Comparison of ENCODE assay signal across 20 cellular contexts in genomic region chr11:24861440-24861839, GRCh38.
A peak's percentile ranks its signal among the peaks of the same experiment; 100 is the strongest.
DNase-seq lines count a peak whose midpoint lies in the region; ATAC-seq and TF ChIP-seq lines count a peak whose summit lies in the region.
"Had no signal": no experiment of that assay in that cellular context is flagged by ENCODE, and none has a peak within 500 bp of the region (broad histone marks: within the 10 kb centered on the region; RNA-seq: fewer than 3 reads in every experiment).

No MANE protein-coding gene starts in this region.

- H3K9me1 ChIP-seq in IMR-90 (ENCODE audit: insufficient read depth, low read length) = no peaks in the 10 kb centered on the region

- H4K8ac ChIP-seq in IMR-90 (ENCODE audit: low read depth in 2 of 2, low read length in 2 of 2) = peak overlapping the region in 1 of 2 experiments; percentile 25; a peak in 1 of 4 replicates

- H2AK9ac ChIP-seq in IMR-90 (replicated peaks; ENCODE audit: low read depth, low read length, poor library complexity) = no peak overlapping the region

- no peak overlapping the region for H2BK5ac ChIP-seq in IMR-90 (ENCODE audit: low read depth, low read length, poor library complexity, severe bottlenecking)

- no CpG with 5 or more reads among the region's 6 CpGs for WGBS in IMR-90 (ENCODE audit: extremely low coverage in 2 of 2, insufficient read length in 1 of 2), 2 experiments
- WGBS in endodermal cell (ENCODE audit: insufficient coverage in 1 of 2, insufficient read length in 1 of 2), 2 experiments = 84 to 94% methylated on average over 6 of the region's 6 CpGs

- peaks cover 8% of the 10 kb centered on the region for H3K36me3 Mint-ChIP-seq in endodermal cell (ENCODE audit: low read depth)
- H3K36me3 Mint-ChIP-seq in neural progenitor cell = no peaks in the 10 kb centered on the region
- no peaks in the 10 kb centered on the region for H3K36me3 Mint-ChIP-seq in natural killer cell
- H3K36me3 Mint-ChIP-seq: CD4-positive, CD25-positive, alpha-beta regulatory T cell; CD8-positive, alpha-beta T cell had no signal

- no peak overlapping the region for H2BK15ac ChIP-seq in IMR-90 (ENCODE audit: low read depth, low read length)

- H3K9ac ChIP-seq in IMR-90 (ENCODE audit: low read depth, low read length) (no peak overlapping the region), endodermal cell (ENCODE audit: extremely low read depth, low read length, poor library complexity, severe bottlenecking) (no peak overlapping the region), neural progenitor cell (no peak overlapping the region)
- H3K9ac ChIP-seq: BLaER1 had no signal

- 0 out of 2 replicates have a peak overlapping the region, but pooled peaks have one; percentile 35 for H2BK20ac ChIP-seq in IMR-90 (ENCODE audit: low read depth, low read length)

- ATAC-seq in IMR-90 (ENCODE audit: low read depth) = no peak
- ATAC-seq in natural killer cell = no peak
- no peak for ATAC-seq in GM18517 (IDR thresholded peaks at IDR 0.05; ENCODE audit: unreplicated experiment)
- ATAC-seq: CD8-positive, alpha-beta T cell; HCT116 had no signal

- H3K79me1 ChIP-seq in IMR-90 (ENCODE audit: low read depth in 1 of 2, low read length in 2 of 2) = no peaks in the 10 kb centered on the region

- H4K20me1 ChIP-seq in IMR-90 (ENCODE audit: insufficient read depth, low read length) (no peaks in the 10 kb centered on the region), neural progenitor cell (ENCODE audit: low read depth) (no peaks in the 10 kb centered on the region)
- H4K20me1 ChIP-seq: BLaER1 had no signal

- no peaks in the 10 kb centered on the region for H3F3A ChIP-seq in neural progenitor cell (ENCODE audit: low read depth)

- dilution Hi-C loops in IMR-90 (cut with HindIII; ENCODE audit: low sequenced_read_pairs, unreplicated experiment) = no loop called here

- H3K9me3 Mint-ChIP-seq in endodermal cell (peaks cover 41% of the 10 kb centered on the region), neural progenitor cell (peaks cover 9% of the 10 kb centered on the region), natural killer cell (peaks cover 12 to 14% of the 10 kb centered on the region in 2 donors)

- BruUV-seq in IMR-90 (replicated peaks; lab: Mats Ljungman, UMichigan) = no TSS peak

- DNase-seq in DMS53 (lab: John Stamatoyannopoulos, UW) (peak; percentile 34), DMS53 treated with DMSO at 0.1 percent for 48 hours (lab: John Stamatoyannopoulos, UW; ENCODE audit: unreplicated experiment) (no peak), IMR-90 (no peak), endodermal cell (peak; percentile 63), neural progenitor cell (ENCODE audit: low spot score) (peak; percentile 13), natural killer cell (no peak), NCI-H128 (lab: John Stamatoyannopoulos, UW; ENCODE audit: unreplicated experiment) (no peak)
- DNase-seq: Caco-2; CD4-positive, CD25-positive, alpha-beta regulatory T cell; CD8-positive, alpha-beta T cell; DMS153; DMS79 treated with DMSO at 0.1 percent for 48 hours; H9; HFFc6 had no signal

- H4K91ac ChIP-seq in IMR-90 (ENCODE audit: insufficient read depth, low read depth, low read length) = peak overlapping the region; percentile 49; the same call in 1 of the 2 replicates

- H4K5ac ChIP-seq in IMR-90 (ENCODE audit: low read depth, low read length) = no peak overlapping the region

- H2AFZ ChIP-seq in IMR-90 (replicated peaks; ENCODE audit: low read length, poor library complexity) (no peak overlapping the region), neural progenitor cell (replicated peaks) (no peak overlapping the region)

- TF ChIP-seq POLR2A in IMR-90 (IDR thresholded peaks at IDR 0.05; ENCODE audit: low read depth, low read length) = no peak

- intact Hi-C loops in IMR-90 (cut with micrococcal nuclease) (no loop called here), natural killer cell (cut with micrococcal nuclease) (no loop called here)

- H3K4me1 ChIP-seq in IMR-90 (ENCODE audit: control insufficient read depth, insufficient read depth, low read length) = no peaks in the 10 kb centered on the region
- no peaks in the 10 kb centered on the region for H3K4me1 ChIP-seq in endodermal cell (ENCODE audit: control insufficient read depth, insufficient read depth, low read length)
- H3K4me1 ChIP-seq in neural progenitor cell = no peaks in the 10 kb centered on the region
- H3K4me1 ChIP-seq: Caco-2 had no signal

- no peak overlapping the region for H3K27ac Mint-ChIP-seq in endodermal cell
- H3K27ac Mint-ChIP-seq in neural progenitor cell = no peak overlapping the region
- H3K27ac Mint-ChIP-seq in natural killer cell = no peak overlapping the region
- H3K27ac Mint-ChIP-seq: B cell; CD4-positive, CD25-positive, alpha-beta regulatory T cell; CD8-positive, alpha-beta T cell; H9; HFFc6 had no signal

- H3K27me3 ChIP-seq in IMR-90 (ENCODE audit: control insufficient read depth, insufficient read depth, low read length) = no peaks in the 10 kb centered on the region
- H3K27me3 ChIP-seq in endodermal cell (ENCODE audit: control insufficient read depth, insufficient read depth, low read length, poor library complexity, severe bottlenecking) = no peaks in the 10 kb centered on the region
- no peaks in the 10 kb centered on the region for H3K27me3 ChIP-seq in neural progenitor cell
- H3K27me3 ChIP-seq: BLaER1 had no signal

- H3K56ac ChIP-seq in IMR-90 (ENCODE audit: extremely low read depth, insufficient read depth, low read length) = peak overlapping the region; percentile 21

- H3K18ac ChIP-seq in IMR-90 (ENCODE audit: low read depth, low read length) = no peak overlapping the region

- H3K36me3 ChIP-seq in IMR-90 (ENCODE audit: control insufficient read depth, insufficient read depth, low read length) (no peaks in the 10 kb centered on the region), endodermal cell (ENCODE audit: control insufficient read depth, insufficient read depth, low read length) (no peaks in the 10 kb centered on the region), neural progenitor cell (no peaks in the 10 kb centered on the region)
- H3K36me3 ChIP-seq: BLaER1 had no signal

- H3K4me3 Mint-ChIP-seq in endodermal cell (no peak overlapping the region), neural progenitor cell (no peak overlapping the region), natural killer cell (no peak overlapping the region)
- H3K4me3 Mint-ChIP-seq: B cell; CD4-positive, CD25-positive, alpha-beta regulatory T cell; CD8-positive, alpha-beta T cell; H9; HFFc6 had no signal

- H3K27me3 Mint-ChIP-seq in endodermal cell (ENCODE audit: insufficient read depth) (no peaks in the 10 kb centered on the region), neural progenitor cell (ENCODE audit: insufficient read depth, low read depth) (no peaks in the 10 kb centered on the region), natural killer cell (ENCODE audit: low read depth in 2 of 2) (no peaks in the 10 kb centered on the region)
- H3K27me3 Mint-ChIP-seq: B cell; CD4-positive, CD25-positive, alpha-beta regulatory T cell had no signal

- H3K27ac ChIP-seq in IMR-90 (ENCODE audit: insufficient read depth, low read length) (no peak overlapping the region), endodermal cell (ENCODE audit: low read depth, low read length) (no peak overlapping the region), neural progenitor cell (no peak overlapping the region)
- H3K27ac ChIP-seq: 22Rv1, C4-2B had no signal

- CTCF ChIA-PET in IMR-90 (lab: Yijun Ruan, JAX) = no interaction called here

- H3K4me3 ChIP-seq in IMR-90 (ENCODE audit: insufficient read depth, low read depth, low read length) (no peak overlapping the region), endodermal cell (ENCODE audit: low read length) (no peak overlapping the region), neural progenitor cell (no peak overlapping the region)
- H3K4me3 ChIP-seq: BLaER1 had no signal

- H3K4me2 ChIP-seq in IMR-90 (ENCODE audit: low read depth, low read length) (no peak overlapping the region), neural progenitor cell (no peak overlapping the region)

- no peak overlapping the region; the same call in 1 of the 2 replicates for H3K23ac ChIP-seq in IMR-90 (ENCODE audit: low read depth, low read length)

- TF ChIP-seq CTCF in IMR-90 (conservative IDR thresholded peaks at IDR 0.05; ENCODE audit: low read depth, low read length) (no peak), endodermal cell (conservative IDR thresholded peaks at IDR 0.05) (no peak), neural progenitor cell (IDR thresholded peaks at IDR 0.05) (no peak), natural killer cell (IDR thresholded peaks at IDR 0.05) (no peak)

- peak overlapping the region; percentile 39; the same call in 1 of the 2 replicates for H2AK5ac ChIP-seq in IMR-90 (ENCODE audit: low read depth, low read length)

- POLR2A ChIA-PET in IMR-90 (lab: Charles Lee; ENCODE audit: unreplicated experiment) = no interaction called here

- H3K4me1 Mint-ChIP-seq in endodermal cell (peaks cover 11% of the 10 kb centered on the region), neural progenitor cell (peaks cover 12% of the 10 kb centered on the region), natural killer cell (no peaks in the 10 kb centered on the region)
- H3K4me1 Mint-ChIP-seq: CD4-positive, CD25-positive, alpha-beta regulatory T cell; H9 had no signal

- no peak for TF ChIP-seq RAD21 in IMR-90 (IDR thresholded peaks at IDR 0.05; ENCODE audit: low read length)

- in situ Hi-C loops in IMR-90 (cut with MboI; ENCODE audit: low sequenced_read_pairs) = no loop called here

- H3K79me2 ChIP-seq in neural progenitor cell (ENCODE audit: low read depth) = no peaks in the 10 kb centered on the region

- H2BK120ac ChIP-seq in IMR-90 (ENCODE audit: low read depth, low read length) = peak overlapping the region; percentile 74

- H3K14ac ChIP-seq in IMR-90 (replicated peaks; ENCODE audit: low read depth, low read length) = peak overlapping the region; percentile 51; the same call in 1 of the 2 replicates

- H3K9me3 ChIP-seq in IMR-90 (ENCODE audit: control insufficient read depth, insufficient read depth, low read length) = peaks cover 5% of the 10 kb centered on the region; the same call in 1 of the 2 replicates
- H3K9me3 ChIP-seq in endodermal cell (ENCODE audit: control insufficient read depth, low read length) = peaks cover 28% of the 10 kb centered on the region
- no peaks in the 10 kb centered on the region for H3K9me3 ChIP-seq in neural progenitor cell (ENCODE audit: low read depth)

- no peak overlapping the region for H3K4ac ChIP-seq in IMR-90 (ENCODE audit: low read depth, low read length)

TF ChIP-seq in IMR-90, 13 proteins besides CTCF, POLR2A, EP300 and RAD21 (continues in another document):
- TF ChIP-seq FOS (IDR thresholded peaks at IDR 0.05; ENCODE audit: low read depth, low read length) = no peak
- no peak for TF ChIP-seq MAZ (IDR thresholded peaks at IDR 0.05; ENCODE audit: borderline replicate concordance, low read depth, low read length)
- no peak for TF ChIP-seq BHLHE40 (IDR thresholded peaks at IDR 0.05; ENCODE audit: low read depth, low read length)
- TF ChIP-seq RCOR1 (IDR thresholded peaks at IDR 0.05; ENCODE audit: insufficient replicate concordance, low read length) = no peak
- no peak for TF ChIP-seq MAFK (IDR thresholded peaks at IDR 0.05; ENCODE audit: low read depth, low read length)
- no peak for TF ChIP-seq CHD1 (IDR thresholded peaks at IDR 0.05; ENCODE audit: low read depth, low read length)

Comparison
In these comparisons a context has a peak if more than half of its experiments do, and no peak if none do; other contexts are left out.
1. DNase-seq: peak in DMS53 (single experiment), endodermal cell (single experiment) and neural progenitor cell (single experiment); none in DMS53 treated with DMSO at 0.1 percent for 48 hours (single experiment), IMR-90 (single experiment), natural killer cell (single experiment) and NCI-H128 (single experiment).